ENCODE assay signal across 17 cellular contexts in genomic region chr5:1182633-1183423, GRCh38. TPM values are rescaled to one million over a fixed set of nuclear protein-coding genes. Genes with fewer than 3 reads are reported as not detected.
A peak's percentile ranks its signal among the peaks of the same experiment; 100 is the strongest.
DNase-seq lines count a peak whose midpoint lies in the region; ATAC-seq, FAIRE-seq and TF ChIP-seq lines count a peak whose summit lies in the region.
"Had no signal": no experiment of that assay in that cellular context is flagged by ENCODE, and none has a peak within 500 bp of the region (broad histone marks: within the 10 kb centered on the region; RNA-seq: fewer than 3 reads in every experiment).

No MANE protein-coding gene starts in this region.

- H3K27me3 ChIP-seq in duodenal mucosa (ENCODE audit: control insufficient read depth in 1 of 2, insufficient read depth in 2 of 2, low read length in 2 of 2) (no peaks in the 10 kb centered on the region), right lobe of liver (no peaks in the 10 kb centered on the region), small intestine (ENCODE audit: control insufficient read depth in 2 of 2, insufficient read depth in 2 of 2, low read length in 2 of 2) (no peaks in the 10 kb centered on the region)

- H3K36me3 ChIP-seq in duodenal mucosa (ENCODE audit: control insufficient read depth in 1 of 2, insufficient read depth in 2 of 2, low read length in 2 of 2), result no peaks in the 10 kb centered on the region
- H3K36me3 ChIP-seq in right lobe of liver, result no peaks in the 10 kb centered on the region
- H3K36me3 ChIP-seq in small intestine (ENCODE audit: control insufficient read depth in 2 of 2, insufficient read depth in 2 of 2, low read length in 2 of 2), result no peaks in the 10 kb centered on the region
- H3K36me3 ChIP-seq: HAP-1 had no signal

- H3K27ac ChIP-seq in duodenal mucosa (ENCODE audit: low read depth, low read length) (peak overlapping the region; percentile 83), right lobe of liver (peak overlapping the region; percentile 56 to 95 (median 82)), small intestine (ENCODE audit: low read depth in 1 of 2, low read length in 1 of 2) (peak overlapping the region; percentile 91 to 99)

- H3K9me3 ChIP-seq in duodenal mucosa (ENCODE audit: control insufficient read depth in 1 of 2, low read length in 2 of 2) (no peaks in the 10 kb centered on the region), right lobe of liver (no peaks in the 10 kb centered on the region), small intestine (ENCODE audit: control insufficient read depth, low read depth) (no peaks in the 10 kb centered on the region)
- H3K9me3 ChIP-seq: HAP-1 had no signal

- H3K4me3 ChIP-seq in duodenal mucosa (ENCODE audit: low read depth in 1 of 2, low read length in 2 of 2) (peak overlapping the region; percentile 52 to 53), right lobe of liver (peak overlapping the region; percentile 30 to 57 (median 49)), small intestine (ENCODE audit: low read depth in 1 of 2, low read length in 2 of 2) (peak overlapping the region in 1 of 2 donors; percentile 62)
- H3K4me3 ChIP-seq: HAP-1, smooth muscle cell had no signal

- peak; percentile 82 for TF ChIP-seq POLR2A in right lobe of liver (IDR thresholded peaks at IDR 0.05)

- ATAC-seq in right lobe of liver, result peak; percentile 43 to 65 (median 62)
- ATAC-seq: activated T-cell treated with anti-CD3 and anti-CD28 coated beads, Interleukin-2, amount 50 U/mL, for 4 hours had no signal

- intact Hi-C loops in right lobe of liver (cut with DNase I), result loop anchor here (5.0 to 10.0 kb wide), 2 partner anchors 152 to 154 kb away; no protein-coding TSS in a partner anchor

- DNase-seq in NCI-H526 (lab: John Stamatoyannopoulos, UW) (peak; percentile 60 to 82), right lobe of liver (peak; percentile 77 to 91 (median 90)), small intestine (peak; percentile 97), SKM-1 (lab: John Stamatoyannopoulos, UW; ENCODE audit: unreplicated experiment) (no peak), HTR-8/SVneo (ENCODE audit: insufficient read length, low spot score) (no peak)
- no peak for DNase-seq in activated T-cell treated with anti-CD3 and anti-CD28 coated beads, Interleukin-2, amount 50 U/mL, for 1 hour
- DNase-seq: activated T-cell treated with anti-CD3 and anti-CD28 coated beads, Interleukin-2, amount 50 U/mL, for 4 hours; COR-L47; KBM-7; mammary epithelial cell; OCI-M1 had no signal

- no peak for TF ChIP-seq CTCF in right lobe of liver (IDR thresholded peaks at IDR 0.05)

- peaks cover 48 to 76% of the 10 kb centered on the region in 2 donors for H3K4me1 ChIP-seq in duodenal mucosa (ENCODE audit: control insufficient read depth in 1 of 2, insufficient read depth in 2 of 2, low read length in 2 of 2)
- H3K4me1 ChIP-seq in right lobe of liver, result peaks cover 0 to 58% (median 27%) of the 10 kb centered on the region in 4 donors
- H3K4me1 ChIP-seq in small intestine (ENCODE audit: control insufficient read depth in 2 of 2, insufficient read depth in 1 of 2, low read depth in 1 of 2, low read length in 1 of 2), result peaks cover 6 to 28% of the 10 kb centered on the region in 2 donors
- H3K4me1 ChIP-seq: HAP-1 had no signal

- whole genome bisulfite sequencing in right lobe of liver (ENCODE audit: insufficient coverage, low coverage, low lambda C conversion rate, missing lambda C conversion rate), result 20% methylated on average over 8 of the region's 31 CpGs
- WGBS in small intestine, 3 donors, result 14 to 57% (median 33%) methylated on average over 31 of the region's 31 CpGs

- peak overlapping the region; percentile 37 to 51 for H3K9ac ChIP-seq in duodenal mucosa (ENCODE audit: low read depth in 1 of 2, low read length in 2 of 2)

- FAIRE-seq in small intestine (lab: Jason Lieb, UNC), result no peak
- no peak for FAIRE-seq in HTR-8/SVneo (lab: Jason Lieb, UNC)
- FAIRE-seq: bronchial epithelial cell, GM19239, TTC549 had no signal

RNA-seq across cellular contexts. Expression of gene SLC6A19, which starts 18.6 kb away (rescaled TPM):
- total RNA-seq in right lobe of liver, result under 1 TPM; 0.12 to 0.93 (median 0.41) TPM
- 100 to 1,000 TPM in 2 of 3 donors, 10 to 100 TPM in 1; 56.3 to 199 (median 192) TPM for polyA plus RNA-seq in small intestine
- total RNA-seq: bronchial epithelial cell, mammary epithelial cell, smooth muscle cell had no signal
- polyA plus RNA-seq: mammary epithelial cell, smooth muscle cell had no signal

RNA-seq across cellular contexts. Expression of gene SLC6A18, which starts 42.4 kb away (rescaled TPM):
- not detected for total RNA-seq in right lobe of liver
- under 1 TPM in 1 of 3 donors, not detected in 2; 0.04 TPM for polyA plus RNA-seq in small intestine
- total RNA-seq: activated T-cell treated with anti-CD3 and anti-CD28 coated beads, Interleukin-2, amount 50 U/mL, for 4 hours; bronchial epithelial cell; mammary epithelial cell; smooth muscle cell had no signal
- polyA plus RNA-seq: mammary epithelial cell, smooth muscle cell had no signal

Comparison
In these comparisons a context has a peak if more than half of its experiments do, and no peak if none do; other contexts are left out.
1. DNase-seq: peak in NCI-H526 (2 of 2), right lobe of liver (3 of 3) and small intestine (single experiment); none in activated T-cell treated with anti-CD3 and anti-CD28 coated beads, Interleukin-2, amount 50 U/mL, for 1 hour (single experiment), SKM-1 (single experiment) and HTR-8/SVneo (single experiment).
2. Peak in every context shown above with its lines, with median percentiles within 50 percentile points of each other: H3K27ac ChIP-seq.